Comparison of ENCODE assay signal across 9 cellular contexts in genomic region chr19:947707-948533, GRCh38. TPM values are rescaled to one million over a fixed set of nuclear protein-coding genes. Genes with fewer than 3 reads are reported as not detected.
A peak's percentile ranks its signal among the peaks of the same experiment; 100 is the strongest.
DNase-seq lines count a peak whose midpoint lies in the region; ATAC-seq and TF ChIP-seq lines count a peak whose summit lies in the region.
"Had no signal": no experiment of that assay in that cellular context is flagged by ENCODE, and none has a peak within 500 bp of the region (broad histone marks: within the 10 kb centered on the region; RNA-seq: fewer than 3 reads in every experiment).

No MANE protein-coding gene starts in this region.

- intact Hi-C loops in natural killer cell (cut with micrococcal nuclease), result no loop called here

- ATAC-seq in GM18861 (IDR thresholded peaks at IDR 0.05; ENCODE audit: unreplicated experiment), result peak; percentile 63
- peak; percentile 74 for ATAC-seq in HG02798 (IDR thresholded peaks at IDR 0.05; ENCODE audit: poor library complexity, unreplicated experiment)
- peak; percentile 24 to 44 (median 37) for ATAC-seq in natural killer cell

- H3K4me1 Mint-ChIP-seq in natural killer cell, result peaks cover 0 to 2% of the 10 kb centered on the region in 2 donors
- peaks cover 3% of the 10 kb centered on the region for H3K4me1 Mint-ChIP-seq in T-helper 2 cell treated with Interferon-gamma antibody and Interleukin-4, amounts not matched to agents 5 μg/mL and 100 μg/mL, for 36 hours (ENCODE audit: low read depth)

- H3K27ac Mint-ChIP-seq in natural killer cell, result no peak overlapping the region
- H3K27ac Mint-ChIP-seq in T-helper 2 cell treated with Interferon-gamma antibody and Interleukin-4, amounts not matched to agents 5 μg/mL and 100 μg/mL, for 36 hours, result no peak overlapping the region

- H3K36me3 ChIP-seq in Peyer's patch (no peaks in the 10 kb centered on the region), osteoblast (ENCODE audit: insufficient read depth, low read length) (no peaks in the 10 kb centered on the region)

- TF ChIP-seq POLR2A in Peyer's patch (IDR thresholded peaks at IDR 0.05), result no peak

- H3K9me3 Mint-ChIP-seq in natural killer cell, result no peaks in the 10 kb centered on the region
- no peaks in the 10 kb centered on the region for H3K9me3 Mint-ChIP-seq in T-helper 2 cell treated with Interferon-gamma antibody and Interleukin-4, amounts not matched to agents 5 μg/mL and 100 μg/mL, for 36 hours

- TF ChIP-seq CTCF in Peyer's patch (IDR thresholded peaks at IDR 0.05) (no peak), natural killer cell (IDR thresholded peaks at IDR 0.05) (no peak), osteoblast (IDR thresholded peaks at IDR 0.05; ENCODE audit: extremely low read depth, low read depth, low read length) (no peak)

- no peak overlapping the region for H3K4me3 Mint-ChIP-seq in natural killer cell
- no peak overlapping the region for H3K4me3 Mint-ChIP-seq in T-helper 2 cell treated with Interferon-gamma antibody and Interleukin-4, amounts not matched to agents 5 μg/mL and 100 μg/mL, for 36 hours

- H3K36me3 Mint-ChIP-seq in natural killer cell, result no peaks in the 10 kb centered on the region
- H3K36me3 Mint-ChIP-seq in T-helper 2 cell treated with Interferon-gamma antibody and Interleukin-4, amounts not matched to agents 5 μg/mL and 100 μg/mL, for 36 hours (ENCODE audit: low read depth), result peaks cover 3% of the 10 kb centered on the region

- peak overlapping the region in 3 of 4 donors; percentile 35 to 74 (median 69) for H3K27ac ChIP-seq in Peyer's patch
- no peak overlapping the region for H3K27ac ChIP-seq in osteoblast (ENCODE audit: low read depth, low read length)

- H3K27me3 ChIP-seq in Peyer's patch, result no peaks in the 10 kb centered on the region
- no peaks in the 10 kb centered on the region for H3K27me3 ChIP-seq in osteoblast (ENCODE audit: insufficient read depth, low read length)

- no peak overlapping the region for H2AFZ ChIP-seq in osteoblast (ENCODE audit: low read length)

- H3K27me3 Mint-ChIP-seq in natural killer cell (ENCODE audit: low read depth in 2 of 2), result no peaks in the 10 kb centered on the region
- no peaks in the 10 kb centered on the region for H3K27me3 Mint-ChIP-seq in T-helper 2 cell treated with Interferon-gamma antibody and Interleukin-4, amounts not matched to agents 5 μg/mL and 100 μg/mL, for 36 hours (ENCODE audit: low read depth)

- H3K4me3 ChIP-seq in Peyer's patch (peak overlapping the region in 1 of 4 donors; percentile 22), osteoblast (ENCODE audit: insufficient read depth, low read length) (no peak overlapping the region)

- DNase-seq in Peyer's patch (peak in 2 of 3 donors; percentile 92 to 94), natural killer cell (no peak), osteoblast (ENCODE audit: insufficient read length, low spot score, missing footprints) (no peak), cerebellar nuclear complex (lab: John Stamatoyannopoulos, UW) (no peak)
- no peak for DNase-seq in T-helper 2 cell treated with Interferon-gamma antibody and Interleukin-4, amounts not matched to agents 5 μg/mL and 100 μg/mL, for 36 hours (ENCODE audit: low spot score)
- DNase-seq in central memory CD4-positive, alpha-beta T cell, result no peak

- H3K9me3 ChIP-seq in Peyer's patch (no peaks in the 10 kb centered on the region), osteoblast (ENCODE audit: low read depth, low read length) (no peaks in the 10 kb centered on the region)

- H4K20me1 ChIP-seq in osteoblast (ENCODE audit: insufficient read depth, low read length), result peaks cover 17% of the 10 kb centered on the region

- H3K4me1 ChIP-seq in Peyer's patch, result peaks cover 8 to 18% (median 13%) of the 10 kb centered on the region in 4 donors
- peaks cover 6% of the 10 kb centered on the region for H3K4me1 ChIP-seq in osteoblast (ENCODE audit: insufficient read depth, low read length)

- peaks cover 26% of the 10 kb centered on the region for H3K79me2 ChIP-seq in osteoblast (ENCODE audit: insufficient read depth, low read length)

- no peak overlapping the region for H3K4me2 ChIP-seq in osteoblast (ENCODE audit: insufficient read depth, low read length)

RNA-seq across cellular contexts. Expression of gene ARID3A, which starts 22.1 kb away (rescaled TPM):
- total RNA-seq in Peyer's patch (10 to 100 TPM in 1 of 4 donors, 1 to 10 TPM in 3; 2.8 to 11.0 (median 4.9) TPM), natural killer cell (10 to 100 TPM; 15.9 to 24.6 (median 24.2) TPM), osteoblast (19.4 and 21.7 TPM in 2 replicates)

RNA-seq across cellular contexts. Expression of gene KISS1R, which starts 30.8 kb away (rescaled TPM):
- total RNA-seq in Peyer's patch (not detected), natural killer cell (under 1 TPM in 1 of 3 donors, not detected in 2; 0.31 TPM), osteoblast (not detected in 2 replicates)
- total RNA-seq: urinary bladder had no signal

RNA-seq across cellular contexts. Expression of gene R3HDM4, which starts 34.9 kb away (rescaled TPM):
- 10 to 100 TPM; 20.8 to 43.5 (median 34.8) TPM for total RNA-seq in Peyer's patch
- 100 to 1,000 TPM in 1 of 3 donors, 10 to 100 TPM in 2; 88.7 to 106 (median 97.8) TPM for total RNA-seq in natural killer cell
- 31.1 and 32.7 TPM in 2 replicates for total RNA-seq in osteoblast

RNA-seq across cellular contexts. Expression of gene WDR18, which starts 36.2 kb away (rescaled TPM):
- total RNA-seq in Peyer's patch (10 to 100 TPM; 26.4 to 58.8 (median 40.5) TPM), natural killer cell (10 to 100 TPM; 17.5 to 25.4 (median 22.7) TPM), osteoblast (45.6 and 46.6 TPM in 2 replicates)

RNA-seq across cellular contexts. Expression of gene GRIN3B, which starts 52.3 kb away (rescaled TPM):
- total RNA-seq in Peyer's patch, result not detected
- under 1 TPM in 2 of 3 donors, not detected in 1; 0.09 to 0.15 TPM for total RNA-seq in natural killer cell
- not detected in 2 replicates for total RNA-seq in osteoblast
- total RNA-seq: urinary bladder had no signal

Comparison
In these comparisons a context has a peak if more than half of its experiments do, and no peak if none do; other contexts are left out.
1. DNase-seq: peak in Peyer's patch (2 of 3); none in natural killer cell (single experiment), T-helper 2 cell treated with Interferon-gamma antibody and Interleukin-4, amounts not matched to agents 5 μg/mL and 100 μg/mL, for 36 hours (single experiment), osteoblast (single experiment), cerebellar nuclear complex (0 of 2) and central memory CD4-positive, alpha-beta T cell (single experiment).
2. Peak in every context shown above with its lines, with median percentiles within 50 percentile points of each other: ATAC-seq.